In the genomic region with DNA sequence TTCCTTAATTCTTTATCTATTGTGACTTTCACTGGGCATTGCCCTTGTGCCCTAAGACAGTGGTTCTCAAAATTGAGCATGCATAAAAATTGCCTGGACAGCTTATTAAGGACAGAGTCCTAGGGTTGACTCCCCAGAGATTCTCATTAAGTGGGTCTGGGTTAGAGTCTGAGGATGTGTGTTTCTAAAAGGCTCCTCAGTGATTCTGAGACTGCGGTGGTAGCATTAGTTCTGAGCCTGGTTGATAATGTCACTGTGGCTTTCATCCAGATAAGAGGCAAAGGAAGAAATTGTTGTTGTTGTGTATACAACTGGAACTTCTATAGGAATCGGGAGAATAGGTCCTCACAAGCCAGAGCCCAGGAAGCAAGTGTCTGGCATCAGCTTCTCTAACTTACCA, we compare ENCODE assay signal across 9 cellular contexts. TPM values are rescaled to one million over a fixed set of nuclear protein-coding genes. Genes with fewer than 3 reads are reported as not detected.
DNase-seq lines count a peak whose midpoint lies in the region; ATAC-seq and TF ChIP-seq lines count a peak whose summit lies in the region.
"Had no signal": no experiment of that assay in that cellular context is flagged by ENCODE, and none has a peak within 500 bp of the region (broad histone marks: within the 10 kb centered on the region; RNA-seq: fewer than 3 reads in every experiment).

No MANE protein-coding gene starts in this region.

- peak overlapping the region; percentile 77 for H3K4me3 ChIP-seq in right cardiac atrium (ENCODE audit: low read length)
- H3K4me3 ChIP-seq in mucosa of stomach (ENCODE audit: low read length), result no peak overlapping the region
- H3K4me3 ChIP-seq in uterus, result peak overlapping the region in 1 of 2 donors; percentile 36

- H3K27ac ChIP-seq in right cardiac atrium (ENCODE audit: low read length), result peak overlapping the region; percentile 2
- H3K27ac ChIP-seq in uterus, result peak overlapping the region; percentile 91 to 98

- 35% methylated on average over 2 of the region's 2 CpGs for WGBS in right cardiac atrium

- peaks cover 15% of the 10 kb centered on the region for H3K4me1 Mint-ChIP-seq in MCF 10A (ENCODE audit: insufficient read depth, unreplicated experiment)

- BruUV-seq in MCF 10A (replicated peaks; lab: Mats Ljungman, UMichigan), result no TSS peak

- peaks cover 6% of the 10 kb centered on the region for H3K4me1 ChIP-seq in right cardiac atrium (ENCODE audit: control insufficient read depth, insufficient read depth, low read length)
- peaks cover 20% of the 10 kb centered on the region for H3K4me1 ChIP-seq in mucosa of stomach (ENCODE audit: control insufficient read depth, insufficient read depth, low read length)
- no peaks in the 10 kb centered on the region for H3K4me1 ChIP-seq in uterus

- H3K9ac ChIP-seq in mucosa of stomach (ENCODE audit: low read length), result peak overlapping the region; percentile 75

- peak overlapping the region; percentile 73 for H3K4me3 Mint-ChIP-seq in MCF 10A (ENCODE audit: unreplicated experiment)

- intact Hi-C loops in right cardiac atrium (cut with DNase I), result no loop called here
- intact Hi-C loops in Right ventricle myocardium superior (cut with DNase I), result no loop called here
- intact Hi-C loops in MCF 10A (cut with micrococcal nuclease), result loop anchor here (2.0 kb wide), 2 partner anchors 50 to 66 kb away; no protein-coding TSS in a partner anchor
- intact Hi-C loops in uterus (cut with DNase I; ENCODE audit: low total_unique reads), result no loop called here

- no peak for TF ChIP-seq POLR2A in uterus (IDR thresholded peaks at IDR 0.05)

- POLR2A ChIA-PET in MCF 10A (lab: Yijun Ruan, JAX), result interaction anchor here (0.6 to 4.9 kb wide), 14 partner anchors 8 to 112 kb away, joined by 3 to 66 read pairs (median 6); a partner anchor contains a TSS

- H3K27ac Mint-ChIP-seq in MCF 10A (ENCODE audit: low read depth, unreplicated experiment), result peak overlapping the region; percentile 90

- ATAC-seq in right cardiac atrium, result no peak
- no peak for ATAC-seq in Right ventricle myocardium superior (ENCODE audit: poor library complexity)
- ATAC-seq in HG03139 (IDR thresholded peaks at IDR 0.05; ENCODE audit: unreplicated experiment), result no peak
- ATAC-seq in HG02870 (IDR thresholded peaks at IDR 0.05; ENCODE audit: unreplicated experiment), result no peak

- peaks cover 5% of the 10 kb centered on the region for H3K36me3 Mint-ChIP-seq in MCF 10A (ENCODE audit: insufficient read depth, unreplicated experiment)

- H3K27me3 ChIP-seq in right cardiac atrium (ENCODE audit: control insufficient read depth, insufficient read depth) (no peaks in the 10 kb centered on the region), mucosa of stomach (ENCODE audit: control insufficient read depth, insufficient read depth, low read length) (no peaks in the 10 kb centered on the region), uterus (no peaks in the 10 kb centered on the region)

- no peaks in the 10 kb centered on the region for H3K27me3 Mint-ChIP-seq in MCF 10A (ENCODE audit: insufficient read depth, unreplicated experiment)

- CTCF ChIA-PET in MCF 10A (lab: Yijun Ruan, JAX), result interaction anchor here (1.4 to 2.3 kb wide), 3 partner anchors 29 to 86 kb away, joined by 3 to 12 read pairs (median 7); no protein-coding TSS in a partner anchor

- TF ChIP-seq CTCF in MCF 10A (IDR thresholded peaks at IDR 0.05; ENCODE audit: unreplicated experiment), result no peak
- TF ChIP-seq CTCF in uterus (IDR thresholded peaks at IDR 0.05), result no peak

- H3K9me3 ChIP-seq in right cardiac atrium (ENCODE audit: control insufficient read depth, low read length) (no peaks in the 10 kb centered on the region), mucosa of stomach (ENCODE audit: control insufficient read depth, low read length) (no peaks in the 10 kb centered on the region), uterus (no peaks in the 10 kb centered on the region)
- H3K9me3 ChIP-seq: Caco-2 had no signal

- H3K36me3 ChIP-seq in mucosa of stomach (ENCODE audit: control insufficient read depth, insufficient read depth, low read length) (no peaks in the 10 kb centered on the region), uterus (no peaks in the 10 kb centered on the region)

- H3K9me3 Mint-ChIP-seq in MCF 10A (ENCODE audit: unreplicated experiment), result no peaks in the 10 kb centered on the region

- no peak for DNase-seq in right cardiac atrium
- no peak for DNase-seq in Right ventricle myocardium superior
- no peak for DNase-seq in MCF 10A (ENCODE audit: unreplicated experiment)
- no peak for DNase-seq in uterus
- DNase-seq in stimulated activated CD4-positive, alpha-beta T cell treated with anti-CD3 and anti-CD28 coated beads, Interleukin-15, amount 100 ng/mL, for 24 hours, result no peak
- DNase-seq: Caco-2 had no signal

RNA-seq across cellular contexts. Expression of a gene that starts 1.3 kb away (rescaled TPM):
- total RNA-seq in right cardiac atrium (1 to 10 TPM; 3.2 to 8.7 (median 6.6) TPM), Right ventricle myocardium superior (4.3 TPM), MCF 10A (2022) (0.58 and 1.3 TPM in 2 replicates), uterus (10 to 100 TPM in 1 of 4 donors, 1 to 10 TPM in 3; 1.5 to 17.7 (median 6.1) TPM)
- 4.2 TPM for polyA plus RNA-seq in right cardiac atrium

RNA-seq across cellular contexts. Expression of a gene that starts 24.6 kb away (rescaled TPM):
- total RNA-seq in right cardiac atrium, result 10 to 100 TPM in 3 of 4 donors, 1 to 10 TPM in 1; 8.1 to 14.9 (median 13.7) TPM
- polyA plus RNA-seq in right cardiac atrium, result 10.2 TPM
- total RNA-seq in Right ventricle myocardium superior, result 5.9 TPM
- total RNA-seq in MCF 10A (2022), result 1.4 and 3.6 TPM in 2 replicates
- total RNA-seq in uterus, result 10 to 100 TPM in 2 of 4 donors, 1 to 10 TPM in 2; 6.9 to 25.3 (median 15.6) TPM

RNA-seq across cellular contexts. Expression of a gene that starts 51.6 kb away (rescaled TPM):
- total RNA-seq in right cardiac atrium (10 to 100 TPM; 22.7 to 34.7 (median 26.0) TPM), Right ventricle myocardium superior (18.0 TPM), MCF 10A (2022) (18.5 and 22.3 TPM in 2 replicates), uterus (10 to 100 TPM; 40.0 to 63.1 (median 46.9) TPM)
- polyA plus RNA-seq in right cardiac atrium, result 14.0 TPM
